ENCODE assay signal across 12 cellular contexts in the genomic region with DNA sequence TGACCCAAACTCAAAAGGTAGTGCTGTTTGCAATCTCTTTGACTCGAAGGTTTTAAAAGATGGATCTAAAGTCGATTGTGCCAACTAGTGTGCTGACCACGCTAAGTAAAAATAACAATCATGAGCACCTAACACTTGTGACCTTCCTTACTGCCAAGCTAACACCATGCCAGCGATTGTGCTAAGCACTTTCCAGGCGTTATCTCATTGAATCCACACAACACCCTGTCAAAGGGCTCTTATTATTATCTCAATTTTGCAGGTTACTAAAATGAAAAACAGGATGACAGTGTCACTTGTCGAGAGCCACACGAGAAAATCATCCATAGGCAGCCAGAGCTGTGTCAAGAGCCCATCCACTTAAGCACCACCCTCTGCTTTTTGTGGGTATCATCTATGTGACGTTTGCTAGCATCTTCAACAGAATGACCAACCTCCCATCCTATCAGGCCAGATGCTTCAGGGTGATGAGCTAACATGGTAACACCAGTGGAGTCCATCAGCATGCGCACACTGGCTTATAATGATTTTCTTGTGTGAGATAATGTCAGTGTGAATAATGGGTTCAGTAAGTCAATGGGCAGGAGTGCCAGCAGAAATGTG. TPM values are rescaled to one million over a fixed set of nuclear protein-coding genes. Genes with fewer than 3 reads are reported as not detected.
DNase-seq lines count a peak whose midpoint lies in the region; ATAC-seq, FAIRE-seq and TF ChIP-seq lines count a peak whose summit lies in the region.
"Had no signal": no experiment of that assay in that cellular context is flagged by ENCODE, and none has a peak within 500 bp of the region (broad histone marks: within the 10 kb centered on the region; RNA-seq: fewer than 3 reads in every experiment).

No MANE protein-coding gene starts in this region.

- H3K9me3 ChIP-seq in neutrophil (no peaks in the 10 kb centered on the region), HepG2 (ENCODE audit: low read length) (no peaks in the 10 kb centered on the region)

- no peak for FAIRE-seq in HepG2 (lab: Jason Lieb, UNC)
- FAIRE-seq: G401.6 had no signal

- intact Hi-C loops in dendritic cell treated with granulocyte-macrophage colony-stimulating factor and Interleukin-4, amounts not matched to agents 40 ng/mL and 50 ng/mL, for 4 days (cut with micrococcal nuclease), result loop anchor here (10.0 kb wide), 1 partner anchor 53 kb away; a partner anchor contains a TSS
- intact Hi-C loops in HepG2 (cut with micrococcal nuclease; ENCODE audit: unreplicated experiment), result no loop called here

- H3K4me1 ChIP-seq in neutrophil (ENCODE audit: control insufficient read depth in 1 of 2, insufficient read depth in 1 of 2, low read depth in 1 of 2, low read length in 1 of 2) (peaks cover 25 to 28% of the 10 kb centered on the region in 2 experiments), HepG2 (ENCODE audit: insufficient read depth, low read length) (no peaks in the 10 kb centered on the region)

- H3K27ac ChIP-seq in neutrophil (peak overlapping the region; percentile 88), HepG2 (ENCODE audit: extremely low read length, insufficient read depth, low read length) (no peak overlapping the region)
- H3K27ac ChIP-seq: WERI-Rb-1 had no signal

- ATAC-seq in HG03469 (IDR thresholded peaks at IDR 0.05; ENCODE audit: unreplicated experiment) (no peak), HG03025 (IDR thresholded peaks at IDR 0.05; ENCODE audit: low FRiP score, unreplicated experiment) (no peak), HepG2 (no peak)

- peak overlapping the region; percentile 63 to 67 for H3K4me3 ChIP-seq in neutrophil (ENCODE audit: low read depth in 1 of 2, low read length in 1 of 2)
- H3K4me3 ChIP-seq in HepG2 (replicated peaks in 1 of 3; ENCODE audit: insufficient read depth in 1 of 3, low read depth in 2 of 3, low read length in 3 of 3), result no peak overlapping the region

- DNase-seq in NCI-H1694 (lab: John Stamatoyannopoulos, UW), result peak; percentile 82
- DNase-seq in NCI-H1694 treated with DMSO at 0.1 percent for 48 hours (lab: John Stamatoyannopoulos, UW), result no peak
- peak; percentile 78 for DNase-seq in NCI-H524 treated with DMSO at 0.1 percent for 48 hours (lab: John Stamatoyannopoulos, UW)
- no peak for DNase-seq in HepG2 (ENCODE audit: low spot score)
- DNase-seq: NCI-H526 treated with DMSO at 0.1 percent for 48 hours, trophoblast cell, WERI-Rb-1 had no signal

- H3K36me3 ChIP-seq in neutrophil, result no peaks in the 10 kb centered on the region
- no peaks in the 10 kb centered on the region for H3K36me3 ChIP-seq in HepG2 (replicated peaks in 1 of 2; ENCODE audit: control insufficient read depth in 1 of 2, insufficient read depth in 2 of 2, low read length in 2 of 2)
- H3K36me3 ChIP-seq: WERI-Rb-1 had no signal

- H3K9ac ChIP-seq in HepG2 (ENCODE audit: insufficient read depth, low read depth, low read length), result no peak overlapping the region

- peak overlapping the region; percentile 86 for H3K27ac Mint-ChIP-seq in dendritic cell treated with granulocyte-macrophage colony-stimulating factor and Interleukin-4, amounts not matched to agents 40 ng/mL and 50 ng/mL, for 4 days

- 57% methylated on average over 8 of the region's 9 CpGs for WGBS in HepG2 (ENCODE audit: low lambda C conversion rate)

- no peaks in the 10 kb centered on the region for H3K27me3 Mint-ChIP-seq in dendritic cell treated with granulocyte-macrophage colony-stimulating factor and Interleukin-4, amounts not matched to agents 40 ng/mL and 50 ng/mL, for 4 days

- CTCF ChIA-PET in HepG2 (lab: Yijun Ruan, JAX; ENCODE audit: low intra/inter-chr PET ratio, low total read pairs), result no interaction called here

- peaks cover 6% of the 10 kb centered on the region for H3K4me1 Mint-ChIP-seq in dendritic cell treated with granulocyte-macrophage colony-stimulating factor and Interleukin-4, amounts not matched to agents 40 ng/mL and 50 ng/mL, for 4 days (ENCODE audit: low read depth)

- H3K27me3 ChIP-seq in neutrophil (no peaks in the 10 kb centered on the region), HepG2 (ENCODE audit: control insufficient read depth in 1 of 2, insufficient read depth in 2 of 2, low read length in 2 of 2) (peaks cover 2 to 24% of the 10 kb centered on the region in 2 experiments; a peak in 4 of 5 replicates)

- peak overlapping the region; percentile 82 for H3K4me3 Mint-ChIP-seq in dendritic cell treated with granulocyte-macrophage colony-stimulating factor and Interleukin-4, amounts not matched to agents 40 ng/mL and 50 ng/mL, for 4 days

- no peaks in the 10 kb centered on the region for H3K79me2 ChIP-seq in HepG2 (ENCODE audit: insufficient read depth, low read length)

- no peak for TF ChIP-seq POLR2A in HepG2 (IDR thresholded peaks at IDR 0.05; ENCODE audit: insufficient read depth in 1 of 2, low read depth in 2 of 2, low read length in 2 of 2)

- BruUV-seq in HepG2 (replicated peaks; lab: Mats Ljungman, UMichigan), result no TSS peak

- no peak overlapping the region for H3K4me2 ChIP-seq in HepG2 (ENCODE audit: low read depth, low read length)

- in situ Hi-C loops in HepG2 (cut with HindIII; ENCODE audit: extremely low pct_ligation_motif_present, low pct_unique_long_range_greater_than_20kb), result no loop called here

- H3K9me3 Mint-ChIP-seq in dendritic cell treated with granulocyte-macrophage colony-stimulating factor and Interleukin-4, amounts not matched to agents 40 ng/mL and 50 ng/mL, for 4 days, result no peaks in the 10 kb centered on the region

- no peaks in the 10 kb centered on the region for H3K36me3 Mint-ChIP-seq in dendritic cell treated with granulocyte-macrophage colony-stimulating factor and Interleukin-4, amounts not matched to agents 40 ng/mL and 50 ng/mL, for 4 days (ENCODE audit: low read depth)

- TF ChIP-seq EP300 in HepG2 (IDR thresholded peaks at IDR 0.05; ENCODE audit: low read depth in 2 of 2, low read length in 2 of 2) (no peak), HepG2 (CRISPR knock-in tag; IDR thresholded peaks at IDR 0.05; ENCODE audit: borderline replicate concordance) (no peak)

- TF ChIP-seq RAD21 in HepG2 (CRISPR knock-in tag; IDR thresholded peaks at IDR 0.05), result no peak

- no peak overlapping the region for H2AFZ ChIP-seq in HepG2 (ENCODE audit: low read length)

- POLR2A ChIA-PET in HepG2 (lab: Yijun Ruan, JAX), result no interaction called here

- TF ChIP-seq CTCF in neutrophil (IDR thresholded peaks at IDR 0.05) (no peak), HepG2 (CRISPR knock-in tag; IDR thresholded peaks at IDR 0.05) (no peak)

- no peaks in the 10 kb centered on the region for H4K20me1 ChIP-seq in HepG2 (ENCODE audit: insufficient read depth, low read length)

RNA-seq across cellular contexts. Expression of a gene that starts 0.9 kb away (rescaled TPM):
- not detected in 2 replicates for total RNA-seq in HepG2 (2016; rRNA removed; fragmentation: Illumina TruSeq; extraction: Trizol)
- not detected in 2 replicates for total RNA-seq in HepG2 (2016; cell fraction: cytosol; rRNA removed; fragmentation: Illumina TruSeq; extraction: Trizol; ENCODE audit: low read depth)
- not detected in 2 replicates for total RNA-seq in HepG2 (2016; cell fraction: insoluble cytoplasmic fraction; rRNA removed; fragmentation: Illumina TruSeq; extraction: Trizol)
- not detected in 2 replicates for total RNA-seq in HepG2 (2016; cell fraction: membrane; rRNA removed; fragmentation: Illumina TruSeq; extraction: Trizol)
- total RNA-seq in HepG2 (2016; cell fraction: nucleus; rRNA removed; fragmentation: Illumina TruSeq; extraction: Trizol), result not detected in 2 replicates
- 0.01 TPM in 1 of 2 replicates, not detected in the other for polyA plus RNA-seq in HepG2 (2011; rRNA removed)
- polyA plus RNA-seq in HepG2 (2011; cell fraction: cytosol; rRNA removed), result not detected in 2 replicates
- polyA plus RNA-seq in HepG2 (2011; cell fraction: nucleus; rRNA removed), result not detected in 2 replicates
- not detected in 2 replicates for polyA plus RNA-seq in HepG2 (2012)
- not detected in 2 replicates for polyA plus RNA-seq in HepG2 (2016; cell fraction: cytosol; fragmentation: Illumina TruSeq; extraction: Trizol; ENCODE audit: low read depth)
- not detected in 2 replicates for polyA plus RNA-seq in HepG2 (2016; cell fraction: insoluble cytoplasmic fraction; fragmentation: Illumina TruSeq; extraction: Trizol; ENCODE audit: low read depth)
- not detected in 2 replicates for polyA plus RNA-seq in HepG2 (2016; cell fraction: membrane; fragmentation: Illumina TruSeq; extraction: Trizol; ENCODE audit: low read depth)
- not detected in 2 replicates for polyA plus RNA-seq in HepG2 (2016; cell fraction: nucleus; fragmentation: Illumina TruSeq; extraction: Trizol; ENCODE audit: insufficient read depth, low read depth)
- polyA minus RNA-seq in HepG2 (2011; rRNA and poly(A)+ RNA removed; ENCODE audit: low replicate concordance), result 0.21 TPM in 1 of 2 replicates, not detected in the other
- not detected in 2 replicates for polyA minus RNA-seq in HepG2 (2011; cell fraction: cytosol; rRNA and poly(A)+ RNA removed)
- polyA minus RNA-seq in HepG2 (2011; cell fraction: nucleus; rRNA and poly(A)+ RNA removed), result not detected in 2 replicates

RNA-seq across cellular contexts. Expression of a gene that starts 10.9 kb away (rescaled TPM):
- 102 and 150 TPM in 2 replicates for total RNA-seq in HepG2 (2016; rRNA removed; fragmentation: Illumina TruSeq; extraction: Trizol)
- 22.8 and 23.0 TPM in 2 replicates for total RNA-seq in HepG2 (2016; cell fraction: cytosol; rRNA removed; fragmentation: Illumina TruSeq; extraction: Trizol; ENCODE audit: low read depth)
- 102 and 151 TPM in 2 replicates for total RNA-seq in HepG2 (2016; cell fraction: insoluble cytoplasmic fraction; rRNA removed; fragmentation: Illumina TruSeq; extraction: Trizol)
- 30.2 and 37.3 TPM in 2 replicates for total RNA-seq in HepG2 (2016; cell fraction: membrane; rRNA removed; fragmentation: Illumina TruSeq; extraction: Trizol)
- 62.0 and 64.5 TPM in 2 replicates for total RNA-seq in HepG2 (2016; cell fraction: nucleus; rRNA removed; fragmentation: Illumina TruSeq; extraction: Trizol)
- 45.4 and 61.6 TPM in 2 replicates for polyA plus RNA-seq in HepG2 (2011; rRNA removed)
- polyA plus RNA-seq in HepG2 (2011; cell fraction: cytosol; rRNA removed), result 42.0 and 60.1 TPM in 2 replicates
- polyA plus RNA-seq in HepG2 (2011; cell fraction: nucleus; rRNA removed), result 42.2 and 51.5 TPM in 2 replicates
- polyA plus RNA-seq in HepG2 (2012), result 78.2 and 80.7 TPM in 2 replicates
- polyA plus RNA-seq in HepG2 (2016; cell fraction: cytosol; fragmentation: Illumina TruSeq; extraction: Trizol; ENCODE audit: low read depth), result 10.7 and 11.1 TPM in 2 replicates
- polyA plus RNA-seq in HepG2 (2016; cell fraction: insoluble cytoplasmic fraction; fragmentation: Illumina TruSeq; extraction: Trizol; ENCODE audit: low read depth), result 172 and 182 TPM in 2 replicates
- polyA plus RNA-seq in HepG2 (2016; cell fraction: membrane; fragmentation: Illumina TruSeq; extraction: Trizol; ENCODE audit: low read depth), result 20.1 and 22.3 TPM in 2 replicates
- 93.0 and 104 TPM in 2 replicates for polyA plus RNA-seq in HepG2 (2016; cell fraction: nucleus; fragmentation: Illumina TruSeq; extraction: Trizol; ENCODE audit: insufficient read depth, low read depth)
- 31.1 and 142 TPM in 2 replicates for polyA minus RNA-seq in HepG2 (2011; rRNA and poly(A)+ RNA removed; ENCODE audit: low replicate concordance)
- 26.4 and 28.8 TPM in 2 replicates for polyA minus RNA-seq in HepG2 (2011; cell fraction: cytosol; rRNA and poly(A)+ RNA removed)
- polyA minus RNA-seq in HepG2 (2011; cell fraction: nucleus; rRNA and poly(A)+ RNA removed), result 83.4 and 85.1 TPM in 2 replicates

RNA-seq across cellular contexts. Expression of a gene that starts 53.5 kb away (rescaled TPM):
- 8.1 and 9.4 TPM in 2 replicates for total RNA-seq in HepG2 (2016; rRNA removed; fragmentation: Illumina TruSeq; extraction: Trizol)
- total RNA-seq in HepG2 (2016; cell fraction: cytosol; rRNA removed; fragmentation: Illumina TruSeq; extraction: Trizol; ENCODE audit: low read depth), result 4.6 and 5.9 TPM in 2 replicates
- total RNA-seq in HepG2 (2016; cell fraction: insoluble cytoplasmic fraction; rRNA removed; fragmentation: Illumina TruSeq; extraction: Trizol), result 8.7 and 9.1 TPM in 2 replicates
- total RNA-seq in HepG2 (2016; cell fraction: membrane; rRNA removed; fragmentation: Illumina TruSeq; extraction: Trizol), result 5.0 and 5.5 TPM in 2 replicates
- 6.6 and 7.1 TPM in 2 replicates for total RNA-seq in HepG2 (2016; cell fraction: nucleus; rRNA removed; fragmentation: Illumina TruSeq; extraction: Trizol)
- 7.0 and 7.8 TPM in 2 replicates for polyA plus RNA-seq in HepG2 (2011; rRNA removed)
- 6.1 and 6.4 TPM in 2 replicates for polyA plus RNA-seq in HepG2 (2011; cell fraction: cytosol; rRNA removed)
- 12.9 and 14.5 TPM in 2 replicates for polyA plus RNA-seq in HepG2 (2011; cell fraction: nucleus; rRNA removed)
- polyA plus RNA-seq in HepG2 (2012), result 13.1 and 19.8 TPM in 2 replicates
- 2.6 and 2.9 TPM in 2 replicates for polyA plus RNA-seq in HepG2 (2016; cell fraction: cytosol; fragmentation: Illumina TruSeq; extraction: Trizol; ENCODE audit: low read depth)
- polyA plus RNA-seq in HepG2 (2016; cell fraction: insoluble cytoplasmic fraction; fragmentation: Illumina TruSeq; extraction: Trizol; ENCODE audit: low read depth), result 8.3 and 8.9 TPM in 2 replicates
- polyA plus RNA-seq in HepG2 (2016; cell fraction: membrane; fragmentation: Illumina TruSeq; extraction: Trizol; ENCODE audit: low read depth), result 3.6 and 3.7 TPM in 2 replicates
- 14.1 and 14.8 TPM in 2 replicates for polyA plus RNA-seq in HepG2 (2016; cell fraction: nucleus; fragmentation: Illumina TruSeq; extraction: Trizol; ENCODE audit: insufficient read depth, low read depth)
- polyA minus RNA-seq in HepG2 (2011; rRNA and poly(A)+ RNA removed; ENCODE audit: low replicate concordance), result 5.9 and 9.9 TPM in 2 replicates
- 4.9 and 6.3 TPM in 2 replicates for polyA minus RNA-seq in HepG2 (2011; cell fraction: cytosol; rRNA and poly(A)+ RNA removed)
- polyA minus RNA-seq in HepG2 (2011; cell fraction: nucleus; rRNA and poly(A)+ RNA removed), result 9.2 and 13.4 TPM in 2 replicates

Comparison
In these comparisons a context has a peak if more than half of its experiments do, and no peak if none do; other contexts are left out.
1. DNase-seq: peak in NCI-H1694 (single experiment) and NCI-H524 treated with DMSO at 0.1 percent for 48 hours (single experiment); none in NCI-H1694 treated with DMSO at 0.1 percent for 48 hours (single experiment) and HepG2 (single experiment).
2. H3K4me3 ChIP-seq: peak in neutrophil (2 of 2); none in HepG2 (0 of 3).